In genomic region chr4:78591404-78591803, GRCh38 we compare ENCODE assay signal across 16 cellular contexts. TPM values are rescaled to one million over a fixed set of nuclear protein-coding genes. Genes with fewer than 3 reads are reported as not detected.
A peak's percentile ranks its signal among the peaks of the same experiment; 100 is the strongest.
DNase-seq lines count a peak whose midpoint lies in the region; ATAC-seq and TF ChIP-seq lines count a peak whose summit lies in the region.
"Had no signal": no experiment of that assay in that cellular context is flagged by ENCODE, and none has a peak within 500 bp of the region (broad histone marks: within the 10 kb centered on the region; RNA-seq: fewer than 3 reads in every experiment).

No MANE protein-coding gene starts in this region.

- peak; percentile 13 for DNase-seq in GM23248
- peak; percentile 30 to 49 for DNase-seq in dermis microvascular lymphatic vessel endothelial cell (ENCODE audit: low read depth in 2 of 2)
- DNase-seq in heart right ventricle, result no peak
- DNase-seq in AG20443 (ENCODE audit: low spot score), result no peak
- DNase-seq in GOT3 (lab: John Stamatoyannopoulos, UW), result no peak
- DNase-seq in HEK293T (ENCODE audit: extremely low spot score), result no peak
- no peak for DNase-seq in cerebellar cortex (ENCODE audit: low spot score)
- DNase-seq: CD8-positive, alpha-beta memory T cell; HFFc6; KBM-7; NCI-H1092; NCI-H2227 treated with DMSO at 0.1 percent for 48 hours; NCI-H524 treated with DMSO at 0.1 percent for 48 hours; RPMI8226 had no signal

- H3F3A ChIP-seq in GM23248 (ENCODE audit: insufficient read depth), result no peaks in the 10 kb centered on the region

- no peak overlapping the region for H3K27ac ChIP-seq in GM23248
- H3K27ac ChIP-seq in heart right ventricle, result peak overlapping the region in 9 of 10 donors; percentile 1 to 81 (median 49)
- peak overlapping the region; percentile 30 for H3K27ac ChIP-seq in neutrophil

- no peak for TF ChIP-seq CTCF in heart right ventricle (IDR thresholded peaks at IDR 0.05)
- no peak for TF ChIP-seq CTCF in neutrophil (IDR thresholded peaks at IDR 0.05)

- no peaks in the 10 kb centered on the region for H3K9me2 ChIP-seq in GM23248 (ENCODE audit: insufficient read depth)

- CTCF ChIA-PET in HEK293T (lab: Yijun Ruan, JAX), result interaction anchor here (0.9 kb wide), 1 partner anchor 25 kb away, joined by 3 read pairs; no protein-coding TSS in a partner anchor

- H2AFZ ChIP-seq in GM23248, result peak overlapping the region; percentile 28; the same call in 1 of the 2 replicates

- WGBS in GM23248 (ENCODE audit: low coverage in 1 of 2, low lambda C conversion rate in 2 of 2, missing lambda C conversion rate in 2 of 2), 2 experiments, result 28 to 29% methylated on average over 2 of the region's 2 CpGs
- WGBS in heart right ventricle, 2 donors, result 41 to 60% methylated on average over 2 of the region's 2 CpGs

- no peaks in the 10 kb centered on the region for H3K9me3 ChIP-seq in GM23248 (ENCODE audit: low read depth)
- H3K9me3 ChIP-seq in heart right ventricle, result no peaks in the 10 kb centered on the region
- no peaks in the 10 kb centered on the region for H3K9me3 ChIP-seq in neutrophil

- intact Hi-C loops in heart right ventricle (cut with DNase I), result loop anchor here in 1 of 10 donors (5.0 kb wide), 1 partner anchor 74 kb away; no protein-coding TSS in a partner anchor

- H3K4me2 ChIP-seq in GM23248 (ENCODE audit: unreplicated experiment), result no peak overlapping the region

- no peaks in the 10 kb centered on the region for H3K79me2 ChIP-seq in GM23248 (ENCODE audit: insufficient read depth)

- H3K9ac ChIP-seq in GM23248, result no peak overlapping the region

- no peak overlapping the region for H3K4me3 ChIP-seq in GM23248
- H3K4me3 ChIP-seq in heart right ventricle, result peak overlapping the region in 1 of 10 donors; percentile 1
- H3K4me3 ChIP-seq in neutrophil (ENCODE audit: low read depth in 1 of 2, low read length in 1 of 2), result no peak overlapping the region

- no peaks in the 10 kb centered on the region for H4K20me1 ChIP-seq in GM23248 (ENCODE audit: insufficient read depth)

- H3K27me3 ChIP-seq in GM23248 (replicated peaks; ENCODE audit: insufficient read depth) (no peaks in the 10 kb centered on the region), heart right ventricle (no peaks in the 10 kb centered on the region), neutrophil (no peaks in the 10 kb centered on the region)

- POLR2A ChIA-PET in HEK293T (lab: Yijun Ruan, JAX), result no interaction called here

- H3K4me1 ChIP-seq in GM23248 (ENCODE audit: insufficient read depth), result peaks cover 12% of the 10 kb centered on the region
- peaks cover 0 to 38% (median 19%) of the 10 kb centered on the region in 9 donors for H3K4me1 ChIP-seq in heart right ventricle
- no peaks in the 10 kb centered on the region for H3K4me1 ChIP-seq in neutrophil (ENCODE audit: control insufficient read depth in 1 of 2, insufficient read depth in 1 of 2, low read depth in 1 of 2, low read length in 1 of 2)

- in situ Hi-C loops in GM23248 (cut with MboI), result no loop called here

- ATAC-seq in heart right ventricle, result peak in 5 of 8 donors; percentile 57 to 83 (median 78)

- no peaks in the 10 kb centered on the region for H3K36me3 ChIP-seq in GM23248 (ENCODE audit: low read depth)
- H3K36me3 ChIP-seq in heart right ventricle, result peaks cover 0 to 48% (median 0%) of the 10 kb centered on the region in 9 donors
- peaks cover 100% of the 10 kb centered on the region for H3K36me3 ChIP-seq in neutrophil

TF ChIP-seq in HEK293T, 16 proteins besides CTCF, POLR2A, EP300 and RAD21:
- no peak for TF ChIP-seq TARDBP (IDR thresholded peaks at IDR 0.05)
- no peak for TF ChIP-seq ELF4 (IDR thresholded peaks at IDR 0.05)
TF ChIP-seq in HEK293T: peak in this region for 0.

RNA-seq across cellular contexts. Expression of gene ANXA3, which starts 39.8 kb away (rescaled TPM):
- 1.1 and 3.6 TPM in 2 replicates for total RNA-seq in GM23248 (2014; rRNA removed; shearing (Covaris generic))
- polyA plus RNA-seq in GM23248 (2016; fragmentation: Nextera tagmentation; extraction: Ambion mirVana) (2.8 and 4.3 TPM in 2 replicates), heart right ventricle (100 to 1,000 TPM in 1 of 2 donors, 10 to 100 TPM in 1; 27.7 to 181 TPM)
- total RNA-seq in dermis microvascular lymphatic vessel endothelial cell (16.2 and 36.1 TPM in 2 replicates), heart right ventricle (10 to 100 TPM; 10.2 to 72.5 (median 18.9) TPM)
- total RNA-seq: CD8-positive, alpha-beta memory T cell; OCI-LY7 had no signal
- polyA plus RNA-seq: CD8-positive, alpha-beta memory T cell had no signal

Comparison
In these comparisons a context has a peak if more than half of its experiments do, and no peak if none do; other contexts are left out.
1. DNase-seq: peak in GM23248 (single experiment) and dermis microvascular lymphatic vessel endothelial cell (2 of 2); none in heart right ventricle (0 of 2), AG20443 (single experiment), GOT3 (single experiment), HEK293T (single experiment) and cerebellar cortex (single experiment).